Comparison of ENCODE assay signal across 8 cellular contexts in genomic region chr9:128078504-128079434, GRCh38. TPM values are rescaled to one million over a fixed set of nuclear protein-coding genes. Genes with fewer than 3 reads are reported as not detected.
DNase-seq lines count a peak whose midpoint lies in the region; ATAC-seq and TF ChIP-seq lines count a peak whose summit lies in the region.

No MANE protein-coding gene starts in this region.

- no peak overlapping the region for H3K4me3 Mint-ChIP-seq in natural killer cell

- H3K27me3 ChIP-seq in dorsolateral prefrontal cortex = no peaks in the 10 kb centered on the region

- no peaks in the 10 kb centered on the region for H3K36me3 Mint-ChIP-seq in natural killer cell

- DNase-seq in DMS53 treated with DMSO at 0.1 percent for 48 hours (lab: John Stamatoyannopoulos, UW; ENCODE audit: unreplicated experiment) (peak; percentile 64), NOMO-1 (lab: John Stamatoyannopoulos, UW; ENCODE audit: unreplicated experiment in 2 of 2) (peak; percentile 74 to 89), choroid plexus epithelial cell (ENCODE audit: low read depth) (peak; percentile 75), natural killer cell (no peak), T-helper 9 cell (no peak), dorsolateral prefrontal cortex (no peak)
- DNase-seq in central memory CD4-positive, alpha-beta T cell = no peak

- H3K27ac ChIP-seq in dorsolateral prefrontal cortex = peak overlapping the region in 5 of 59 donors; percentile 2 to 38 (median 30)

- H3K4me3 ChIP-seq in choroid plexus epithelial cell (ENCODE audit: low read depth, low read length) = no peak overlapping the region
- no peak overlapping the region for H3K4me3 ChIP-seq in dorsolateral prefrontal cortex

- intact Hi-C loops in natural killer cell (cut with micrococcal nuclease) = no loop called here
- intact Hi-C loops in dorsolateral prefrontal cortex (cut with DNase I) = no loop called here

- TF ChIP-seq CTCF in choroid plexus epithelial cell (conservative IDR thresholded peaks at IDR 0.05; ENCODE audit: low read depth, low read length) (no peak), natural killer cell (IDR thresholded peaks at IDR 0.05) (no peak), dorsolateral prefrontal cortex (IDR thresholded peaks at IDR 0.05 in 54 of 56, conservative IDR thresholded peaks at IDR 0.05 in 2 of 56; ENCODE audit: low read depth in 1 of 56, partially characterized antibody in 56 of 56) (no peak)

- ATAC-seq in natural killer cell (no peak), GM21786 (IDR thresholded peaks at IDR 0.05; ENCODE audit: unreplicated experiment) (no peak)

- H3K4me1 Mint-ChIP-seq in natural killer cell = peaks cover 22 to 31% of the 10 kb centered on the region in 2 donors

- no peaks in the 10 kb centered on the region for H3K9me3 Mint-ChIP-seq in natural killer cell

- H3K27me3 Mint-ChIP-seq in natural killer cell (ENCODE audit: low read depth in 2 of 2) = no peaks in the 10 kb centered on the region

- peak overlapping the region; percentile 49 to 62 for H3K27ac Mint-ChIP-seq in natural killer cell

RNA-seq across cellular contexts. Expression of gene SLC25A25, which starts 10.7 kb away (rescaled TPM):
- total RNA-seq in natural killer cell (10 to 100 TPM; 16.8 to 19.1 (median 18.9) TPM), dorsolateral prefrontal cortex (10 to 100 TPM; 17.8 to 66.6 (median 35.3) TPM)

RNA-seq across cellular contexts. Expression of gene NAIF1, which starts 11.6 kb away (rescaled TPM):
- total RNA-seq in natural killer cell (10 to 100 TPM; 11.9 to 12.6 (median 12.1) TPM), dorsolateral prefrontal cortex (10 to 100 TPM in 17 of 120 experiments, 1 to 10 TPM in 103; 3.4 to 14.7 (median 7.2) TPM)

RNA-seq across cellular contexts. Expression of gene PTGES2, which starts 48.8 kb away (rescaled TPM):
- 10 to 100 TPM; 43.4 to 57.0 (median 53.3) TPM for total RNA-seq in natural killer cell
- total RNA-seq in dorsolateral prefrontal cortex = 100 to 1,000 TPM in 43 of 120 experiments, 10 to 100 TPM in 77; 59.1 to 132 (median 93.5) TPM

Comparison
In these comparisons a context has a peak if more than half of its experiments do, and no peak if none do; other contexts are left out.
1. DNase-seq: peak in DMS53 treated with DMSO at 0.1 percent for 48 hours (single experiment), NOMO-1 (2 of 2) and choroid plexus epithelial cell (single experiment); none in natural killer cell (single experiment), T-helper 9 cell (single experiment), central memory CD4-positive, alpha-beta T cell (single experiment) and dorsolateral prefrontal cortex (0 of 10).